In the genomic region with DNA sequence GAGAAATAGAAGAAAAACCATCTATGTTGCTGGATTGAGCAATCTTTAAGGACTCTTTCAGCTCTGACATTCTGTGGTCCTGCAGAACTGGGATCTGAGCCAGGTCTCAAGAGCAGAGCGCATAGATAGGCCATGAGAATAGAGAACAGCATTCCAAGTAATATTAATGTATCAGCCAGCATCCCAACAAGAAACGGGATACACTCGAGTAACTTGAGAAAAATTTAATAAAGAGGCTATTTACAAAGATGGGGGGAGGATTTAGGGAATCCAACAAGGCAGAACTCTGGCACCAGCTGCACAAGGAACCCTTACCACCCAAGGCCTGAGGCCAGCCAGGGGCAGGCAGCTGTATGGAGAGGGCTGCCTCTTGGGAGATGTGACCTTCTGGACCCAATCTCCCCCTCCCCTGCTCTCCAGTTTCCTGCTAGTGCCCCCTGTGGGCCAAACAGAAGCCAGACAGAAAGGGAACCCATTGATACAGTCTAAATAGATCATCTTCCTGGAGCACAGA, we compare ENCODE assay signal across 1 cellular context.
TF ChIP-seq lines count a peak whose summit lies in the region.

No MANE protein-coding gene starts in this region.

TF ChIP-seq in WTC11, 78 proteins besides CTCF, POLR2A, EP300 and RAD21 (continued from another document):
- TF ChIP-seq, protein P1, sequence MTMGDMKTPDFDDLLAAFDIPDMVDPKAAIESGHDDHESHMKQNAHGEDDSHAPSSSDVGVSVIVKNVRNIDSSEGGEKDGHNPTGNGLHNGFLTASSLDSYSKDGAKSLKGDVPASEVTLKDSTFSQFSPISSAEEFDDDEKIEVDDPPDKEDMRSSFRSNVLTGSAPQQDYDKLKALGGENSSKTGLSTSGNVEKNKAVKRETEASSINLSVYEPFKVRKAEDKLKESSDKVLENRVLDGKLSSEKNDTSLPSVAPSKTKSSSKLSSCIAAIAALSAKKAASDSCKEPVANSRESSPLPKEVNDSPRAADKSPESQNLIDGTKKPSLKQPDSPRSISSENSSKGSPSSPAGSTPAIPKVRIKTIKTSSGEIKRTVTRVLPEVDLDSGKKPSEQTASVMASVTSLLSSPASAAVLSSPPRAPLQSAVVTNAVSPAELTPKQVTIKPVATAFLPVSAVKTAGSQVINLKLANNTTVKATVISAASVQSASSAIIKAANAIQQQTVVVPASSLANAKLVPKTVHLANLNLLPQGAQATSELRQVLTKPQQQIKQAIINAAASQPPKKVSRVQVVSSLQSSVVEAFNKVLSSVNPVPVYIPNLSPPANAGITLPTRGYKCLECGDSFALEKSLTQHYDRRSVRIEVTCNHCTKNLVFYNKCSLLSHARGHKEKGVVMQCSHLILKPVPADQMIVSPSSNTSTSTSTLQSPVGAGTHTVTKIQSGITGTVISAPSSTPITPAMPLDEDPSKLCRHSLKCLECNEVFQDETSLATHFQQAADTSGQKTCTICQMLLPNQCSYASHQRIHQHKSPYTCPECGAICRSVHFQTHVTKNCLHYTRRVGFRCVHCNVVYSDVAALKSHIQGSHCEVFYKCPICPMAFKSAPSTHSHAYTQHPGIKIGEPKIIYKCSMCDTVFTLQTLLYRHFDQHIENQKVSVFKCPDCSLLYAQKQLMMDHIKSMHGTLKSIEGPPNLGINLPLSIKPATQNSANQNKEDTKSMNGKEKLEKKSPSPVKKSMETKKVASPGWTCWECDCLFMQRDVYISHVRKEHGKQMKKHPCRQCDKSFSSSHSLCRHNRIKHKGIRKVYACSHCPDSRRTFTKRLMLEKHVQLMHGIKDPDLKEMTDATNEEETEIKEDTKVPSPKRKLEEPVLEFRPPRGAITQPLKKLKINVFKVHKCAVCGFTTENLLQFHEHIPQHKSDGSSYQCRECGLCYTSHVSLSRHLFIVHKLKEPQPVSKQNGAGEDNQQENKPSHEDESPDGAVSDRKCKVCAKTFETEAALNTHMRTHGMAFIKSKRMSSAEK (CRISPR knock-in tag; IDR thresholded peaks at IDR 0.05; ENCODE audit: borderline replicate concordance): no peak
- TF ChIP-seq RORB (CRISPR knock-in tag; IDR thresholded peaks at IDR 0.05) (no peak), MLX (CRISPR knock-in tag; IDR thresholded peaks at IDR 0.05) (no peak), ZNF317 (CRISPR knock-in tag; IDR thresholded peaks at IDR 0.05; ENCODE audit: borderline replicate concordance, low read depth) (no peak), ZNF396 (CRISPR knock-in tag; IDR thresholded peaks at IDR 0.05; ENCODE audit: borderline replicate concordance) (no peak), ZNF423 (CRISPR knock-in tag; IDR thresholded peaks at IDR 0.05) (no peak), IRF2 (CRISPR knock-in tag; IDR thresholded peaks at IDR 0.05; ENCODE audit: borderline replicate concordance, low read depth) (no peak)
